Comparison of ENCODE assay signal across 7 cellular contexts in genomic region chr5:17288570-17288969, GRCh38.
"Had no signal": no experiment of that assay in that cellular context is flagged by ENCODE, and none has a peak within 500 bp of the region (broad histone marks: within the 10 kb centered on the region; RNA-seq: fewer than 3 reads in every experiment).

No MANE protein-coding gene starts in this region.

- H3K27ac Mint-ChIP-seq: IgD-negative memory B cell had no signal

- H3K36me3 Mint-ChIP-seq: IgD-negative memory B cell had no signal

- H3K9ac ChIP-seq: KMS-11 had no signal

- H3K27me3 Mint-ChIP-seq: IgD-negative memory B cell had no signal

- H3K27ac ChIP-seq: HL-60, KMS-11 had no signal

- H3K4me2 ChIP-seq: KMS-11 had no signal

- H3K4me3 ChIP-seq: K562 had no signal

- ATAC-seq: K562 had no signal

- H3K4me3 Mint-ChIP-seq: IgD-negative memory B cell had no signal

- FAIRE-seq: K562 had no signal

- DNase-seq: IMR-90, KBM-7, KG1 had no signal
